ENCODE assay signal across 29 cellular contexts in genomic region chr1:161408404-161409085, GRCh38. TPM values are rescaled to one million over a fixed set of nuclear protein-coding genes. Genes with fewer than 3 reads are reported as not detected.
"Had no signal": no experiment of that assay in that cellular context is flagged by ENCODE, and none has a peak within 500 bp of the region (broad histone marks: within the 10 kb centered on the region; RNA-seq: fewer than 3 reads in every experiment).

No MANE protein-coding gene starts in this region.

- H3K79me2 ChIP-seq: hepatocyte had no signal

- H3K9me3 ChIP-seq: neutrophil, sigmoid colon, stomach, thoracic aorta, transverse colon, uterus had no signal

- H3K27me3 ChIP-seq: hepatocyte, sigmoid colon, stomach, transverse colon, uterus had no signal

- H3K4me2 ChIP-seq: hepatocyte had no signal

- H3K4me3 Mint-ChIP-seq: naive thymus-derived CD4-positive, alpha-beta T cell had no signal

- H3K27ac ChIP-seq: coronary artery, hepatocyte, neutrophil, sigmoid colon, skin epidermis, stomach, thoracic aorta, transverse colon, uterus had no signal

- DNase-seq: effector CD4-positive, alpha-beta T cell; foreskin melanocyte; head of caudate nucleus; left colon; mammary epithelial cell; naive thymus-derived CD4-positive, alpha-beta T cell; posterior cingulate gyrus; sigmoid colon; stimulated activated CD4-positive, alpha-beta T cell treated with anti-CD3 and anti-CD28 coated beads, Interleukin-2, amount 100 ng/mL, for 24 hours; stimulated activated CD4-positive, alpha-beta T cell treated with anti-CD3 and anti-CD28 coated beads, Interleukin-4, amount 100 ng/mL, for 4 hours; stimulated activated naive CD4-positive, alpha-beta T cell; stomach; substantia nigra; transverse colon; uterus had no signal

- H2AFZ ChIP-seq: hepatocyte had no signal

- H3K4me1 ChIP-seq: sigmoid colon, uterus had no signal

- H3K4me3 ChIP-seq: coronary artery, hepatocyte, sigmoid colon, skin epidermis, stomach, thoracic aorta, transverse colon, uterus had no signal

- ATAC-seq: left colon; naive thymus-derived CD4-positive, alpha-beta T cell had no signal

- H3K36me3 ChIP-seq: neutrophil, sigmoid colon, stomach, thoracic aorta, transverse colon, uterus had no signal

RNA-seq across cellular contexts. Expression of gene CFAP126, which starts 40.9 kb away (rescaled TPM):
- total RNA-seq: dermis microvascular lymphatic vessel endothelial cell; hepatocyte; kidney epithelial cell; left colon; liver; mammary epithelial cell; mesenteric fat pad; mononuclear cell; naive thymus-derived CD4-positive, alpha-beta T cell; osteocyte; pulmonary artery endothelial cell; sigmoid colon; stomach; thoracic aorta; transverse colon; uterus had no signal
- polyA plus RNA-seq: esophagus; hepatocyte; liver; mammary epithelial cell; naive thymus-derived CD4-positive, alpha-beta T cell; neural cell; sigmoid colon; stomach had no signal
